Comparison of ENCODE assay signal across 8 cellular contexts in the genomic region with DNA sequence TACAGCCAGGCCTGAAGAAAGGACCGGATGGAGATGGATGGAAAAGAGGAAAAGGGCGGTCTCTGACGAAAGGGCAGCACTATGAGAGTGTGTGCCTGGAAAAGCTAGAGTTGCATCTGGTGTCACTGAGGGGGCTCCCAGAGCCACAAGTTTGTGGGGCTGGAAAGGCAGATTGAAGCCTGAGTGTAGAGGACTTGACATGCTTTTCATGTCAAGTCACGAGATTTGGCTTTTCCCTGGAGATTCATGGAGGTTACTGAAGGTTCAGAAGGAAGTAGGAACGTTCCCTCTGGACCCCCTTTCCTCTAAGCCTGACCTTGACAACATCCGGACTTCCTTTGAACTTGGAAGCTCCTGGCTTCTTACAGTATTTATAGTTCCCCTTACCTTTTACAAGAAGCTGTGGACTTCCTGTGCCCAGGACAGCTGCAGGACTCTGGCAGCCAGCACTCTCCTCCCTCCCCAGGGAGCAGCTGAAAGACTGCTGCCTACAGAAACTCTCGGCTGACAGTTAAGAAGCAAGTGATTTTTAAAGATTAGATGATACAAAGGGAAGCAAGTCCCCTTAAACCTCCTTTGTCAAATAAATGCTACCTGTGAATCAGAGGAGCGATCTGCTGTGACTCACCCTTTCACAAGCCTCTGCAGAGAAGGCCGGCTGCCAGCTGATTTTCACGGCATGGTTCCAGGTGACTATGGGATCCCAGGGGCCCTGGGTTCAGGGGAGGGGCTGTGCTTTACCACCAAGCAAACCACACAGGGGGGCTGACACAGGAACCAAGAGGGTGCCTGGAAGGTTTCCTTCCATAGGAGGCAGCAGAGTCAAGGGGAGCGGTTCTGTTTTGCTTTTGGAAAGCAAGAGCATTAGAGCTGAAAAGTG.
DNase-seq lines count a peak whose midpoint lies in the region; ATAC-seq and TF ChIP-seq lines count a peak whose summit lies in the region.

No MANE protein-coding gene starts in this region.

- intact Hi-C loops in left ventricle myocardium inferior (cut with micrococcal nuclease) = loop anchor here (5.0 kb wide), 1 partner anchor 220 kb away; no protein-coding TSS in a partner anchor

- H3K4me1 ChIP-seq in left ventricle myocardium inferior = peaks cover 21% of the 10 kb centered on the region

- DNase-seq in AG09309 (ENCODE audit: low read depth) (no peak), NCI-H1436 (lab: John Stamatoyannopoulos, UW) (peak; percentile 85), left ventricle myocardium inferior (peak; percentile 31), SKM-1 treated with dmso at 0.1 percent for 144 hours (lab: John Stamatoyannopoulos, UW; ENCODE audit: unreplicated experiment) (no peak), NCI-H446 treated with DMSO at 0.1 percent for 48 hours (lab: John Stamatoyannopoulos, UW) (no peak)
- DNase-seq in activated T-cell treated with anti-CD3 and anti-CD28 coated beads, Interleukin-2, amount 50 U/mL, for 1 hour = peak; percentile 34

- TF ChIP-seq CTCF in AG09309 (IDR thresholded peaks at IDR 0.05; ENCODE audit: control insufficient read depth, insufficient read depth, low read depth, low read length, missing control alignments) (peak; percentile 37), left ventricle myocardium inferior (IDR thresholded peaks at IDR 0.05; ENCODE audit: borderline replicate concordance) (peak; percentile 57)

- H3K4me3 ChIP-seq in AG09309 (ENCODE audit: control insufficient read depth, low read depth, low read length) (no peak overlapping the region), left ventricle myocardium inferior (peak overlapping the region; percentile 26), skin epidermis (no peak overlapping the region)

- peak overlapping the region; percentile 74 for H3K27ac ChIP-seq in left ventricle myocardium inferior (replicated peaks)
- peak overlapping the region in 14 of 21 experiments; percentile 12 to 68 (median 50) for H3K27ac ChIP-seq in skin epidermis

- no peaks in the 10 kb centered on the region for H3K9me3 ChIP-seq in left ventricle myocardium inferior (replicated peaks)

- no peaks in the 10 kb centered on the region for H3K36me3 ChIP-seq in left ventricle myocardium inferior

- H3K27me3 ChIP-seq in left ventricle myocardium inferior (ENCODE audit: low read depth) = no peaks in the 10 kb centered on the region

- peak; percentile 49 for ATAC-seq in GM18870 (IDR thresholded peaks at IDR 0.05; ENCODE audit: unreplicated experiment)

Comparison
In these comparisons a context has a peak if more than half of its experiments do, and no peak if none do; other contexts are left out.
1. DNase-seq: peak in NCI-H1436 (single experiment), activated T-cell treated with anti-CD3 and anti-CD28 coated beads, Interleukin-2, amount 50 U/mL, for 1 hour (single experiment) and left ventricle myocardium inferior (single experiment); none in AG09309 (single experiment), SKM-1 treated with dmso at 0.1 percent for 144 hours (single experiment) and NCI-H446 treated with DMSO at 0.1 percent for 48 hours (single experiment).